ENCODE assay signal across 14 cellular contexts in the genomic region with DNA sequence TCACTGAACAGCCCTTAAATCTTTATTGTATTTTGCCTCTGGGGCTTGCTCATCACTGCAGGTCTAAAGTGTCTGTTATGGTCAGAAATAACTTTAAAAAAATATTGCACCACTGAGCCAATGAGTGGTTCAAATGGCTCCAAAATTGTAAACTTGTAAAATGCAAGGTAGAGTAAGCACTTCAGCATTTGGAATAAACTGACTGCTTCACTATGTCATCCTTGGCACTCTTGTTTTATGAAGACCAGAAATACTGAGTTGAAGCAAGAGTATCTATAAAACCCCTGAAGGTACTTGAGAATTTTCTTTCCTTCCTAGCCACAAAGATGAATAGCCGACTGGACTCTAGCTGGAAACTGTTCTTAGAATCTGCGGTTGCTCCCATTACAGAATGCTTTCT.
"Had no signal": no experiment of that assay in that cellular context is flagged by ENCODE, and none has a peak within 500 bp of the region (broad histone marks: within the 10 kb centered on the region; RNA-seq: fewer than 3 reads in every experiment).

No MANE protein-coding gene starts in this region.

- H3K4me3 Mint-ChIP-seq: naive thymus-derived CD4-positive, alpha-beta T cell; nephron progenitor cell; type B pancreatic cell had no signal

- H3K36me3 Mint-ChIP-seq: naive thymus-derived CD4-positive, alpha-beta T cell; type B pancreatic cell had no signal

- H3K27ac Mint-ChIP-seq: naive thymus-derived CD4-positive, alpha-beta T cell; nephron progenitor cell; type B pancreatic cell had no signal

- DNase-seq: cortex of kidney; dorsolateral prefrontal cortex; effector CD8-positive, alpha-beta T cell; heart left ventricle; hypothalamus; islet precursor cell; mammary epithelial cell; naive thymus-derived CD4-positive, alpha-beta T cell; nephron progenitor cell; right cardiac atrium; small intestine; stimulated activated CD4-positive, alpha-beta T cell treated with anti-CD3 and anti-CD28 coated beads, Interleukin-12 subunit alpha, Interleukin-12 subunit beta, amount 100 ng/mL, for 4 hours; stimulated activated naive CD4-positive, alpha-beta T cell had no signal

- H3K27me3 Mint-ChIP-seq: type B pancreatic cell had no signal

- H3K9me3 Mint-ChIP-seq: nephron progenitor cell, type B pancreatic cell had no signal
